Comparison of ENCODE assay signal across 8 cellular contexts in the genomic region with DNA sequence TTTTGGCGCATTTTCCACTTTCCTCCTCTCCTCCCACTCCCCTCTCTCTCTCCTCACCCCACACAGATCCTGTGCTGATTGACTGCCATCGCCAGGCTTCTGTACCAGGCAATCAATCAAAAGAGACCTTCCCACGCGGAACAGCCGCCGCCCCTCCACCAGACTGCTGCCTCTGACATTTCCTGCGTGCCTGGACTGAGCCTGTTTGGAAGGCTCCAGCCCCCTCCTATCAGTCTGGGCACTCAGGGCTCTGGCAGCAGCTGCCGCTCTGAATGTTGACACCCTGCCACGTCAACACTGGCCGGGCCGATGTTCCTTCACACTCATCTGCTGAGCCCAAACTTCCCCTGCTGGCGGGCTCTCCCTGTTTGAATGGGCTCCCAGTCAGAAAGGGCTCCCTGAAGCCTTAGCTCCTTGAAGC.
DNase-seq lines count a peak whose midpoint lies in the region; ATAC-seq and TF ChIP-seq lines count a peak whose summit lies in the region.

No MANE protein-coding gene starts in this region.

- in situ Hi-C loops in gastrocnemius medialis (cut with MboI; ENCODE audit: low sequenced_read_pairs in 4 of 4), result no loop called here

- no peaks in the 10 kb centered on the region for H3K9me3 ChIP-seq in RWPE2 (ENCODE audit: severe bottlenecking)
- no peaks in the 10 kb centered on the region for H3K9me3 ChIP-seq in heart left ventricle
- H3K9me3 ChIP-seq in gastrocnemius medialis, result no peaks in the 10 kb centered on the region

- H3K4me1 ChIP-seq in RWPE2 (ENCODE audit: insufficient read depth, poor library complexity, severe bottlenecking), result no peaks in the 10 kb centered on the region
- peaks cover 0 to 28% (median 16%) of the 10 kb centered on the region in 12 donors for H3K4me1 ChIP-seq in heart left ventricle
- H3K4me1 ChIP-seq in gastrocnemius medialis, result peaks cover 0 to 14% of the 10 kb centered on the region in 2 donors

- H3K27me3 ChIP-seq in RWPE2 (ENCODE audit: insufficient read depth, poor library complexity, severe bottlenecking) (no peaks in the 10 kb centered on the region), heart left ventricle (no peaks in the 10 kb centered on the region), gastrocnemius medialis (no peaks in the 10 kb centered on the region)

- H3K4me3 ChIP-seq in RWPE2 (ENCODE audit: severe bottlenecking) (no peak overlapping the region), heart left ventricle (peak overlapping the region in 9 of 12 donors; percentile 4 to 25 (median 17)), gastrocnemius medialis (peak overlapping the region; percentile 2 to 18 (median 10))

- DNase-seq in RWPE2 (ENCODE audit: low spot score), result no peak
- DNase-seq in heart left ventricle, result peak; percentile 83 to 91 (median 86)
- DNase-seq in gastrocnemius medialis, result peak; percentile 17 to 49
- DNase-seq in activated gamma-delta T cell (lab: John Stamatoyannopoulos, UW), result no peak

- ATAC-seq in GM18907 (IDR thresholded peaks at IDR 0.05; ENCODE audit: unreplicated experiment) (peak; percentile 54), RWPE2 (ENCODE audit: low read depth) (peak; percentile 36), heart left ventricle (peak; percentile 98 to 99 (median 98)), gastrocnemius medialis (peak; percentile 66 to 89), HG02970 (IDR thresholded peaks at IDR 0.05; ENCODE audit: low FRiP score, unreplicated experiment) (no peak), HG02938 (IDR thresholded peaks at IDR 0.05; ENCODE audit: unreplicated experiment) (no peak), HG02571 (IDR thresholded peaks at IDR 0.05; ENCODE audit: unreplicated experiment) (no peak)

- TF ChIP-seq CTCF in RWPE2 (IDR thresholded peaks at IDR 0.05; ENCODE audit: poor library complexity, severe bottlenecking), result no peak
- TF ChIP-seq CTCF in heart left ventricle (IDR thresholded peaks at IDR 0.05), result peak in 11 of 12 donors; percentile 8 to 44 (median 20)
- TF ChIP-seq CTCF in gastrocnemius medialis (IDR thresholded peaks at IDR 0.05 in 4 of 5, conservative IDR thresholded peaks at IDR 0.05 in 1 of 5), result peak in 1 of 5 experiments; percentile 12

- no peak for TF ChIP-seq POLR2A in heart left ventricle (IDR thresholded peaks at IDR 0.05)
- TF ChIP-seq POLR2A in gastrocnemius medialis (IDR thresholded peaks at IDR 0.05), result no peak

- no peaks in the 10 kb centered on the region for H3K36me3 ChIP-seq in RWPE2 (ENCODE audit: low read depth)
- H3K36me3 ChIP-seq in heart left ventricle, result no peaks in the 10 kb centered on the region
- H3K36me3 ChIP-seq in gastrocnemius medialis, result no peaks in the 10 kb centered on the region

- intact Hi-C loops in heart left ventricle (cut with DNase I) (loop anchor here in 9 of 10 donors (1.0 to 10.0 kb wide), 11 partner anchors 120 to 470 kb away; a partner anchor contains a TSS), gastrocnemius medialis (cut with DNase I; ENCODE audit: low total_unique reads) (no loop called here)

- 3 to 11% (median 4%) methylated on average over 9 to 12 of the region's 12 CpGs for WGBS in heart left ventricle, 4 donors

- H3K27ac ChIP-seq in RWPE2 (ENCODE audit: poor library complexity, severe bottlenecking) (no peak overlapping the region), heart left ventricle (peak overlapping the region in 11 of 12 donors; percentile 9 to 72 (median 61)), gastrocnemius medialis (peak overlapping the region in 3 of 4 donors; percentile 21 to 44 (median 38))

Comparison
In these comparisons a context has a peak if more than half of its experiments do, and no peak if none do; other contexts are left out.
1. ATAC-seq: peak in GM18907 (single experiment), RWPE2 (single experiment), heart left ventricle (4 of 4) and gastrocnemius medialis (2 of 2); none in HG02970 (single experiment), HG02938 (single experiment) and HG02571 (single experiment).
2. DNase-seq: peak in heart left ventricle (5 of 5) and gastrocnemius medialis (2 of 2); none in RWPE2 (single experiment) and activated gamma-delta T cell (single experiment).